Comparison of ENCODE assay signal across 8 cellular contexts in genomic region chr15:75625542-75626347, GRCh38. TPM values are rescaled to one million over a fixed set of nuclear protein-coding genes. Genes with fewer than 3 reads are reported as not detected.
DNase-seq lines count a peak whose midpoint lies in the region; ATAC-seq, FAIRE-seq and TF ChIP-seq lines count a peak whose summit lies in the region.

Gene SNUPN (minus strand): TSS chr15:75625725. CDS start chr15:75621051, 4,674 bp downstream.

- peak in 1 of 2 experiments; percentile 52; a peak in 1 of 4 replicates for TF ChIP-seq EP300 in HepG2 (IDR thresholded peaks at IDR 0.05; ENCODE audit: low read depth in 2 of 2, low read length in 2 of 2)
- no peak for TF ChIP-seq EP300 in HepG2 (CRISPR knock-in tag; IDR thresholded peaks at IDR 0.05; ENCODE audit: borderline replicate concordance)

- intact Hi-C loops in HepG2 (cut with micrococcal nuclease; ENCODE audit: unreplicated experiment), result loop anchor here (2.0 to 5.0 kb wide), 4 partner anchors 15 to 173 kb away; partner anchors contain the start of genes IMP3, PTPN9 and SIN3A

- H3K9ac ChIP-seq in HepG2 (ENCODE audit: insufficient read depth, low read depth, low read length), result peak within 1 kb of the TSS; percentile 93

- TF ChIP-seq RAD21 in HepG2 (CRISPR knock-in tag; IDR thresholded peaks at IDR 0.05), result peak; percentile 9; the same call in 1 of the 2 replicates

- BruUV-seq in HepG2 (replicated peaks; lab: Mats Ljungman, UMichigan), result TSS peak; percentile 57

- peaks cover 20% of the 10 kb centered on the region for H3K4me1 ChIP-seq in HepG2 (ENCODE audit: insufficient read depth, low read length)

- H3K9me3 ChIP-seq in HepG2 (ENCODE audit: low read length), result no peaks in the 10 kb centered on the region

- in situ Hi-C loops in HepG2 (cut with HindIII; ENCODE audit: extremely low pct_ligation_motif_present, low pct_unique_long_range_greater_than_20kb), result no loop called here

- DNase-seq in BJ (ENCODE audit: low read depth), result peak; percentile 41
- peak; percentile 75 for DNase-seq in NCI-H82 treated with DMSO at 0.1 percent for 48 hours (lab: John Stamatoyannopoulos, UW; ENCODE audit: unreplicated experiment)
- DNase-seq in activated CD4-positive, alpha-beta T cell treated with anti-CD3 and anti-CD28 coated beads, Interleukin-2, amount 50 U/mL, for 48 hours, result peak; percentile 95 to 96
- peak; percentile 94 for DNase-seq in dermis blood vessel endothelial cell
- peak; percentile 91 for DNase-seq in HepG2 (ENCODE audit: low spot score)
- peak; percentile 95 for DNase-seq in stimulated activated CD4-positive, alpha-beta T cell treated with anti-CD3 and anti-CD28 coated beads, Interleukin-4, amount 100 ng/mL, for 1 hour

- H3K36me3 ChIP-seq in BJ (ENCODE audit: control insufficient read depth, insufficient read depth, low read length), result no peaks in the 10 kb centered on the region
- no peaks in the 10 kb centered on the region for H3K36me3 ChIP-seq in HepG2 (replicated peaks in 1 of 2; ENCODE audit: control insufficient read depth in 1 of 2, insufficient read depth in 2 of 2, low read length in 2 of 2)

- peak within 1 kb of the TSS; percentile 99 for H3K27ac ChIP-seq in HepG2 (ENCODE audit: extremely low read length, insufficient read depth, low read length)

- peak within 1 kb of the TSS; percentile 76 for H3K4me2 ChIP-seq in HepG2 (ENCODE audit: low read depth, low read length)

- 0% methylated on average over 13 of the region's 47 CpGs for WGBS in HepG2 (ENCODE audit: low lambda C conversion rate)

- H3K27me3 ChIP-seq in BJ (ENCODE audit: control insufficient read depth, insufficient read depth, low read length) (no peaks in the 10 kb centered on the region), HepG2 (ENCODE audit: control insufficient read depth in 1 of 2, insufficient read depth in 2 of 2, low read length in 2 of 2) (no peaks in the 10 kb centered on the region; a peak in 1 of 5 replicates)

- no peak within 1 kb of the TSS for H2AFZ ChIP-seq in HepG2 (ENCODE audit: low read length)

- POLR2A ChIA-PET in BJ (lab: Charles Lee), result no interaction called here
- POLR2A ChIA-PET in HepG2 (lab: Yijun Ruan, JAX), result interaction anchor here (0.9 to 3.2 kb wide), 11 partner anchors 11 to 257 kb away, joined by 3 to 41 read pairs (median 10); partner anchors contain the start of genes IMP3, MAN2C1, PTPN9 and SIN3A

- peak; percentile 45 to 76; a peak in 3 of 4 replicates for TF ChIP-seq POLR2A in HepG2 (IDR thresholded peaks at IDR 0.05; ENCODE audit: insufficient read depth in 1 of 2, low read depth in 2 of 2, low read length in 2 of 2)

- ATAC-seq in GM19324 (IDR thresholded peaks at IDR 0.05; ENCODE audit: low FRiP score, unreplicated experiment) (peak; percentile 83), HG03521 (IDR thresholded peaks at IDR 0.05; ENCODE audit: unreplicated experiment) (peak; percentile 68), HepG2 (peak; percentile 91)

- peak; percentile 85 for FAIRE-seq in HepG2 (lab: Jason Lieb, UNC)

- TF ChIP-seq CTCF in BJ (IDR thresholded peaks at IDR 0.05; ENCODE audit: insufficient read depth, low read depth, low read length), result no peak
- no peak for TF ChIP-seq CTCF in HepG2 (CRISPR knock-in tag; IDR thresholded peaks at IDR 0.05)

- CTCF ChIA-PET in BJ (lab: Yijun Ruan, JAX) (interaction anchor here (0.6 to 3.2 kb wide), 5 partner anchors 12 to 269 kb away, joined by 3 to 19 read pairs (median 4); partner anchors contain the start of gene SNX33), HepG2 (lab: Yijun Ruan, JAX; ENCODE audit: low intra/inter-chr PET ratio, low total read pairs) (no interaction called here)

- H3K4me3 ChIP-seq in BJ (ENCODE audit: low read depth, low read length) (peak within 1 kb of the TSS; percentile 95), HepG2 (replicated peaks in 1 of 3; ENCODE audit: insufficient read depth in 1 of 3, low read depth in 2 of 3, low read length in 3 of 3) (peak within 1 kb of the TSS; percentile 89 to 100 (median 100))

- no peaks in the 10 kb centered on the region for H4K20me1 ChIP-seq in HepG2 (ENCODE audit: insufficient read depth, low read length)

- H3K79me2 ChIP-seq in HepG2 (ENCODE audit: insufficient read depth, low read length), result no peaks in the 10 kb centered on the region

TF ChIP-seq in HepG2, 621 proteins besides CTCF, POLR2A, EP300 and RAD21 (continues in another document):
- peak; percentile 68; the same call in 1 of the 2 replicates for TF ChIP-seq ZNF850 (CRISPR knock-in tag; conservative IDR thresholded peaks at IDR 0.05)
- no peak for TF ChIP-seq FOXP1 (IDR thresholded peaks at IDR 0.05)
- TF ChIP-seq FOXP1 (CRISPR knock-in tag; IDR thresholded peaks at IDR 0.05), result no peak
- TF ChIP-seq HNF4G (IDR thresholded peaks at IDR 0.05; ENCODE audit: borderline replicate concordance, low read depth, low read length), result peak; percentile 14; the same call in 1 of the 2 replicates
- 0 out of 2 replicates have a peak, but pooled peaks have one; percentile 35 for TF ChIP-seq HNF4G (CRISPR knock-in tag; IDR thresholded peaks at IDR 0.05; ENCODE audit: borderline replicate concordance, low read depth)
- no peak; the same call in 1 of the 2 replicates for TF ChIP-seq SMAD3 (CRISPR knock-in tag; IDR thresholded peaks at IDR 0.05)
- TF ChIP-seq RFXAP (CRISPR knock-in tag; IDR thresholded peaks at IDR 0.05; ENCODE audit: borderline replicate concordance), result peak; percentile 83; the same call in 1 of the 2 replicates
- peak; percentile 60; the same call in 1 of the 2 replicates for TF ChIP-seq GTF3A (CRISPR knock-in tag; conservative IDR thresholded peaks at IDR 0.05)
- peak; percentile 22 for TF ChIP-seq ZNF18 (CRISPR knock-in tag; IDR thresholded peaks at IDR 0.05; ENCODE audit: insufficient replicate concordance)
- TF ChIP-seq MED8 (CRISPR knock-in tag; IDR thresholded peaks at IDR 0.05; ENCODE audit: insufficient replicate concordance), result peak; percentile 42
- peak; percentile 99 for TF ChIP-seq ELF3 (CRISPR knock-in tag; IDR thresholded peaks at IDR 0.05)
- TF ChIP-seq NFRKB (IDR thresholded peaks at IDR 0.05), result no peak
- TF ChIP-seq ZFP37 (CRISPR knock-in tag; IDR thresholded peaks at IDR 0.05; ENCODE audit: borderline replicate concordance), result peak; percentile 87
- peak; percentile 35; the same call in 1 of the 2 replicates for TF ChIP-seq MNT (IDR thresholded peaks at IDR 0.05)
- TF ChIP-seq CBX5 (CRISPR knock-in tag; IDR thresholded peaks at IDR 0.05; ENCODE audit: borderline replicate concordance), result peak; percentile 74; the same call in 1 of the 2 replicates
- peak; percentile 78 for TF ChIP-seq GABPA (IDR thresholded peaks at IDR 0.05; ENCODE audit: low read depth, low read length)
- TF ChIP-seq GABPA (CRISPR knock-in tag; IDR thresholded peaks at IDR 0.05; ENCODE audit: low read depth), result peak; percentile 90

RNA-seq across cellular contexts. Expression of gene SNUPN, which starts in this region (rescaled TPM):
- polyA plus RNA-seq in BJ (2011; rRNA removed), result 25.4 and 33.9 TPM in 2 replicates
- 9.9 and 16.0 TPM in 2 replicates for polyA minus RNA-seq in BJ (2011; rRNA and poly(A)+ RNA removed)
- total RNA-seq in dermis blood vessel endothelial cell, result 23.6 and 25.2 TPM in 2 replicates
- 16.4 and 18.3 TPM in 2 replicates for total RNA-seq in HepG2 (2016; rRNA removed; fragmentation: Illumina TruSeq; extraction: Trizol)
- 6.8 and 7.2 TPM in 2 replicates for total RNA-seq in HepG2 (2016; cell fraction: cytosol; rRNA removed; fragmentation: Illumina TruSeq; extraction: Trizol; ENCODE audit: low read depth)
- 15.6 and 16.3 TPM in 2 replicates for total RNA-seq in HepG2 (2016; cell fraction: insoluble cytoplasmic fraction; rRNA removed; fragmentation: Illumina TruSeq; extraction: Trizol)
- total RNA-seq in HepG2 (2016; cell fraction: membrane; rRNA removed; fragmentation: Illumina TruSeq; extraction: Trizol), result 12.1 and 13.5 TPM in 2 replicates
- 6.7 and 7.2 TPM in 2 replicates for total RNA-seq in HepG2 (2016; cell fraction: nucleus; rRNA removed; fragmentation: Illumina TruSeq; extraction: Trizol)
- polyA plus RNA-seq in HepG2 (2011; rRNA removed), result 7.6 and 9.0 TPM in 2 replicates
- polyA plus RNA-seq in HepG2 (2011; cell fraction: cytosol; rRNA removed), result 6.7 and 7.3 TPM in 2 replicates
- polyA plus RNA-seq in HepG2 (2011; cell fraction: nucleus; rRNA removed), result 4.2 and 4.4 TPM in 2 replicates
- polyA plus RNA-seq in HepG2 (2012), result 6.0 and 8.6 TPM in 2 replicates
- 4.4 and 6.8 TPM in 2 replicates for polyA plus RNA-seq in HepG2 (2016; cell fraction: cytosol; fragmentation: Illumina TruSeq; extraction: Trizol; ENCODE audit: low read depth)
- polyA plus RNA-seq in HepG2 (2016; cell fraction: insoluble cytoplasmic fraction; fragmentation: Illumina TruSeq; extraction: Trizol; ENCODE audit: low read depth), result 19.3 and 20.4 TPM in 2 replicates
- 8.3 and 9.4 TPM in 2 replicates for polyA plus RNA-seq in HepG2 (2016; cell fraction: membrane; fragmentation: Illumina TruSeq; extraction: Trizol; ENCODE audit: low read depth)
- polyA plus RNA-seq in HepG2 (2016; cell fraction: nucleus; fragmentation: Illumina TruSeq; extraction: Trizol; ENCODE audit: insufficient read depth, low read depth), result 10.9 and 12.9 TPM in 2 replicates
- 5.9 and 26.5 TPM in 2 replicates for polyA minus RNA-seq in HepG2 (2011; rRNA and poly(A)+ RNA removed; ENCODE audit: low replicate concordance)
- polyA minus RNA-seq in HepG2 (2011; cell fraction: cytosol; rRNA and poly(A)+ RNA removed), result 4.9 and 5.9 TPM in 2 replicates
- polyA minus RNA-seq in HepG2 (2011; cell fraction: nucleus; rRNA and poly(A)+ RNA removed), result 8.1 and 9.9 TPM in 2 replicates

Comparison
In these comparisons a context has a peak if more than half of its experiments do, and no peak if none do; other contexts are left out.
1. Peak in every context shown above with its lines: DNase-seq, ATAC-seq, H3K4me3 ChIP-seq and H3K27ac ChIP-seq.
2. DNase-seq: peak in every context shown above with its lines; median percentile 96 in activated CD4-positive, alpha-beta T cell treated with anti-CD3 and anti-CD28 coated beads, Interleukin-2, amount 50 U/mL, for 48 hours; 95 in stimulated activated CD4-positive, alpha-beta T cell treated with anti-CD3 and anti-CD28 coated beads, Interleukin-4, amount 100 ng/mL, for 1 hour; 94 in dermis blood vessel endothelial cell; 91 in HepG2; 75 in NCI-H82 treated with DMSO at 0.1 percent for 48 hours; 41 in BJ.